ENCODE assay signal across 8 cellular contexts in the genomic region with DNA sequence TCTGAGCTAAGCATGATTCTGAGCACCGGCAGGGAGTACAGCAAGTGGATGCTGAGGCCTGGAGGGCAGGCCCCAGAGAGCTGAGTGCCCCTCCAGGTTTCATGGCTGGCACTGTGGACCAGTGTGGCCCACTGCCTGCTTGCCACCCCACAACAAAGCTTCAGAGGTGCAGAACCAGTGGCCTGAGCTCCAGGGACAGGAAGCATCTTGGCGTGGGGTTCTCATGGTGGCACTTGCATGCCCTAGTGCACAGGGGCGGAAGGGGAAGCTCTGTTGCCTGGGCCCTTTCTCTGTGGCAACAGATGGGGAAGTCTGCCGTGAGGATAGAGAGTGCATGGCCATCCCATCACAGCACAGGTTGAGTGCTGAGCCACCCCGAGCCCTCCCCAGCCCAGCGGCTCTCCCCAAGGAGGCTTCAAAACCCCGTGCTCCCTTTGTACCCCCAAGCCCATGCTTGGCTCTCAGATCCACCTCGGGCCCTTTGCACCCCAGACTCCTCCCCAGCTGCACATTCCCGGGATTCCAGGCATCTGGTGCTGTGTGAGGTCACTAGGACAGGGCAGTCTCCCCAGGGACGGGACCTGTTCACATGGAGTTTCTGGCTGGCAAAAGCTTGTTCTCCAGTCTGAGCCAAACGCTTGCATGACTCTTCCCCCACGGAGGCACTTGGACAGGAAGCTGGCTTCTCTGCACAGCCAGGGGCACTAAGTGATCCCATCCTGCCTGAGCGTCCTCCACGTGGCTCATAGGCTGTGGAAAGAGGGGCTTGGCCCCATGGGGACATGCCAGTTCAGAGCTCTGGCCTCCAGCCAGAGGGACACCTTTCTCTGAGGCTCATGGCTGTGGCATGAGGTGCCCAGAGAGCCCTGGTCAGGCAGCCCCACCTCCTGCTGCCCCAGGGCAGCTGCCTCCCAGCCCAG. TPM values are rescaled to one million over a fixed set of nuclear protein-coding genes. Genes with fewer than 3 reads are reported as not detected.
DNase-seq lines count a peak whose midpoint lies in the region; ATAC-seq and TF ChIP-seq lines count a peak whose summit lies in the region.

No MANE protein-coding gene starts in this region.

- no peak for DNase-seq in activated T-cell treated with anti-CD3 and anti-CD28 coated beads, Interleukin-2, amount 50 U/mL, for 24 hours
- DNase-seq in activated T-cell treated with anti-CD3 and anti-CD28 coated beads, Interleukin-2, amount 50 U/mL, for 1 hour = no peak
- DNase-seq in heart right ventricle (no peak), T-helper 17 cell (no peak), GM19240 (ENCODE audit: insufficient read length, low spot score) (no peak)

- no peak for TF ChIP-seq CTCF in heart right ventricle (IDR thresholded peaks at IDR 0.05)

- H3K27ac ChIP-seq in heart right ventricle (peak overlapping the region in 8 of 10 donors; percentile 0 to 68 (median 32)), temporal lobe (ENCODE audit: low read depth, low read length) (peak overlapping the region; percentile 5)

- peaks cover 29 to 85% (median 76%) of the 10 kb centered on the region in 9 donors for H3K4me1 ChIP-seq in heart right ventricle

- peak in 4 of 8 donors; percentile 4 to 25 (median 12) for ATAC-seq in heart right ventricle
- no peak for ATAC-seq in GM19452 (IDR thresholded peaks at IDR 0.05; ENCODE audit: unreplicated experiment)
- no peak for ATAC-seq in T-helper 17 cell

- H3K4me3 ChIP-seq in heart right ventricle = no peak overlapping the region

- H3K4me1 Mint-ChIP-seq in activated T-cell treated with anti-CD3 and anti-CD28 coated beads, Interleukin-2, amount 50 U/mL, for 24 hours (ENCODE audit: low read depth) = peaks cover 52% of the 10 kb centered on the region
- H3K4me1 Mint-ChIP-seq in T-helper 17 cell = peaks cover 31% of the 10 kb centered on the region

- 37% methylated on average over 14 of the region's 14 CpGs for WGBS in heart right ventricle, 2 donors

- H3K9me3 Mint-ChIP-seq in activated T-cell treated with anti-CD3 and anti-CD28 coated beads, Interleukin-2, amount 50 U/mL, for 24 hours = no peaks in the 10 kb centered on the region

- H3K36me3 Mint-ChIP-seq in activated T-cell treated with anti-CD3 and anti-CD28 coated beads, Interleukin-2, amount 50 U/mL, for 24 hours (ENCODE audit: low read depth) = peaks cover 45% of the 10 kb centered on the region
- H3K36me3 Mint-ChIP-seq in T-helper 17 cell (ENCODE audit: low read depth) = peaks cover 6% of the 10 kb centered on the region

- H3K27ac Mint-ChIP-seq in activated T-cell treated with anti-CD3 and anti-CD28 coated beads, Interleukin-2, amount 50 U/mL, for 24 hours = peak overlapping the region; percentile 96
- H3K27ac Mint-ChIP-seq in T-helper 17 cell = no peak overlapping the region

- intact Hi-C loops in heart right ventricle (cut with DNase I) = loop anchor here in 3 of 10 donors (5.0 kb wide), 2 partner anchors 118 to 258 kb away; a partner anchor contains a TSS

- TF ChIP-seq POLR2A in Raji (IDR thresholded peaks at IDR 0.05; ENCODE audit: insufficient read depth, low read depth, low read length) = peak; percentile 43

- H3K27me3 Mint-ChIP-seq in activated T-cell treated with anti-CD3 and anti-CD28 coated beads, Interleukin-2, amount 50 U/mL, for 24 hours = peaks cover 11% of the 10 kb centered on the region
- H3K27me3 Mint-ChIP-seq in T-helper 17 cell = peaks cover 10% of the 10 kb centered on the region

- peaks cover 0 to 13% (median 5%) of the 10 kb centered on the region in 7 donors for H3K27me3 ChIP-seq in heart right ventricle

- H3K4me3 Mint-ChIP-seq in activated T-cell treated with anti-CD3 and anti-CD28 coated beads, Interleukin-2, amount 50 U/mL, for 24 hours = peak overlapping the region; percentile 97
- no peak overlapping the region for H3K4me3 Mint-ChIP-seq in T-helper 17 cell

- no peaks in the 10 kb centered on the region for H3K9me3 ChIP-seq in heart right ventricle
- H3K9me3 ChIP-seq in T-helper 17 cell (ENCODE audit: control insufficient read depth, low read length, poor library complexity, severe bottlenecking) = no peaks in the 10 kb centered on the region

- no peaks in the 10 kb centered on the region for H3K36me3 ChIP-seq in heart right ventricle

RNA-seq across cellular contexts. Expression of a gene that starts 4.2 kb away (rescaled TPM):
- 10 to 100 TPM; 14.8 to 29.1 (median 19.9) TPM for total RNA-seq in heart right ventricle
- polyA plus RNA-seq in heart right ventricle = 10 to 100 TPM; 23.1 to 31.9 TPM
- 26.3 TPM for total RNA-seq in temporal lobe
- 10 to 100 TPM; 18.4 to 21.3 TPM for total RNA-seq in T-helper 17 cell

RNA-seq across cellular contexts. Expression of a gene that starts 24.3 kb away (rescaled TPM):
- total RNA-seq in heart right ventricle (not detected), temporal lobe (0.49 TPM), T-helper 17 cell (not detected)
- not detected for polyA plus RNA-seq in heart right ventricle

RNA-seq across cellular contexts. Expression of a gene that starts 29.9 kb away (rescaled TPM):
- 10 to 100 TPM in 3 of 10 donors, 1 to 10 TPM in 7; 7.5 to 11.5 (median 9.2) TPM for total RNA-seq in heart right ventricle
- 10 to 100 TPM; 12.4 to 14.3 TPM for polyA plus RNA-seq in heart right ventricle
- total RNA-seq in temporal lobe = 9.1 TPM
- total RNA-seq in T-helper 17 cell = 10 to 100 TPM; 34.7 to 46.5 TPM

RNA-seq across cellular contexts. Expression of a gene that starts 43.3 kb away (rescaled TPM):
- total RNA-seq in heart right ventricle = under 1 TPM in 1 of 10 donors, not detected in 9; 0.19 TPM
- polyA plus RNA-seq in heart right ventricle = under 1 TPM; 0.14 to 0.37 TPM
- total RNA-seq in temporal lobe = not detected
- total RNA-seq in T-helper 17 cell = under 1 TPM; 0.20 to 0.29 TPM

RNA-seq across cellular contexts. Expression of a gene that starts 52.2 kb away (rescaled TPM):
- total RNA-seq in heart right ventricle = 10 to 100 TPM; 27.0 to 58.0 (median 42.2) TPM
- 10 to 100 TPM; 17.0 to 28.5 TPM for polyA plus RNA-seq in heart right ventricle
- 55.8 TPM for total RNA-seq in temporal lobe
- total RNA-seq in T-helper 17 cell = 10 to 100 TPM; 37.7 TPM
